8 cellular contexts compared by ENCODE assay signal in genomic region chr5:124741711-124742496, GRCh38. TPM values are rescaled to one million over a fixed set of nuclear protein-coding genes. Genes with fewer than 3 reads are reported as not detected.
A peak's percentile ranks its signal among the peaks of the same experiment; 100 is the strongest.
DNase-seq lines count a peak whose midpoint lies in the region; ATAC-seq, FAIRE-seq and TF ChIP-seq lines count a peak whose summit lies in the region.

No MANE protein-coding gene starts in this region.

- H3K27ac ChIP-seq in endothelial cell of umbilical vein (ENCODE audit: insufficient read depth, low read depth, low read length) = no peak overlapping the region

- H3K79me2 ChIP-seq in endothelial cell of umbilical vein (ENCODE audit: control insufficient read depth, insufficient read depth, low read length) = peaks cover 57% of the 10 kb centered on the region

- peak overlapping the region; percentile 99 for H3K4me2 ChIP-seq in endothelial cell of umbilical vein (ENCODE audit: insufficient read depth, low read length)

- H3K36me3 ChIP-seq in endothelial cell of umbilical vein (ENCODE audit: control insufficient read depth in 2 of 2, extremely low read depth in 1 of 2, insufficient read depth in 2 of 2, low read length in 2 of 2) = no peaks in the 10 kb centered on the region

- no peaks in the 10 kb centered on the region for H3K27me3 ChIP-seq in endothelial cell of umbilical vein (ENCODE audit: control insufficient read depth in 2 of 2, insufficient read depth in 2 of 2, low read length in 2 of 2)

- POLR2A ChIA-PET in endothelial cell of umbilical vein (lab: Charles Lee) = no interaction called here
- POLR2A ChIA-PET in activated CD4-positive, alpha-beta memory T cell treated with anti-CD3 and anti-CD28 coated beads, Interleukin-2, amount 10 ng/mL, durations not matched to agents 7 days and 5 days (lab: Charles Lee) = no interaction called here

- no peaks in the 10 kb centered on the region for H3K9me3 Mint-ChIP-seq in activated CD4-positive, alpha-beta memory T cell treated with anti-CD3 and anti-CD28 coated beads, Interleukin-2, amount 10 ng/mL, durations not matched to agents 7 days and 5 days

- peak overlapping the region in 1 of 3 experiments; percentile 99 for H3K4me3 ChIP-seq in endothelial cell of umbilical vein (replicated peaks in 1 of 3; ENCODE audit: insufficient read depth in 1 of 3, low read depth in 1 of 3, low read length in 3 of 3)

- FAIRE-seq in G401.6 (lab: Jason Lieb, UNC) (peak; percentile 99), endothelial cell of umbilical vein (lab: Jason Lieb, UNC) (peak; percentile 75)

- no peaks in the 10 kb centered on the region for H3K9me1 ChIP-seq in endothelial cell of umbilical vein (replicated peaks; ENCODE audit: control insufficient read depth, extremely low read depth, insufficient read depth, low read length)

- H2AFZ ChIP-seq in endothelial cell of umbilical vein (ENCODE audit: low read depth, low read length) = no peak overlapping the region

- no peak overlapping the region for H3K27ac Mint-ChIP-seq in activated CD4-positive, alpha-beta memory T cell treated with anti-CD3 and anti-CD28 coated beads, Interleukin-2, amount 10 ng/mL, durations not matched to agents 7 days and 5 days

- H4K20me1 ChIP-seq in endothelial cell of umbilical vein (replicated peaks; ENCODE audit: control insufficient read depth, extremely low read depth, insufficient read depth, low read length) = peaks cover 5% of the 10 kb centered on the region

- no peak for TF ChIP-seq POLR2A in endothelial cell of umbilical vein (IDR thresholded peaks at IDR 0.05; ENCODE audit: low read depth, low read length)

- H3K4me1 Mint-ChIP-seq in activated CD4-positive, alpha-beta memory T cell treated with anti-CD3 and anti-CD28 coated beads, Interleukin-2, amount 10 ng/mL, durations not matched to agents 7 days and 5 days = no peaks in the 10 kb centered on the region

- H3K9ac ChIP-seq in endothelial cell of umbilical vein (replicated peaks; ENCODE audit: extremely low read depth, insufficient read depth, low read length) = no peak overlapping the region

- DNase-seq in NCI-H748 (lab: John Stamatoyannopoulos, UW; ENCODE audit: unreplicated experiment) = peak; percentile 81
- DNase-seq in endothelial cell of umbilical vein (ENCODE audit: low read depth, low spot score) = peak; percentile 64
- DNase-seq in non-pigmented ciliary epithelial cell (ENCODE audit: low read depth) = peak; percentile 91
- no peak for DNase-seq in activated CD4-positive, alpha-beta memory T cell treated with anti-CD3 and anti-CD28 coated beads, Interleukin-2, amount 10 ng/mL, durations not matched to agents 7 days and 5 days
- DNase-seq in NCI-H1436 (lab: John Stamatoyannopoulos, UW) = no peak

- peaks cover 19% of the 10 kb centered on the region for H3K27me3 Mint-ChIP-seq in activated CD4-positive, alpha-beta memory T cell treated with anti-CD3 and anti-CD28 coated beads, Interleukin-2, amount 10 ng/mL, durations not matched to agents 7 days and 5 days

- no peak for TF ChIP-seq CTCF in endothelial cell of umbilical vein (IDR thresholded peaks at IDR 0.05; ENCODE audit: extremely low read depth in 1 of 2, insufficient read depth in 1 of 2, low read depth in 1 of 2, low read length in 2 of 2)

- no peaks in the 10 kb centered on the region for H3K9me3 ChIP-seq in endothelial cell of umbilical vein (replicated peaks; ENCODE audit: control insufficient read depth, insufficient read depth, low read length)

- H3K36me3 Mint-ChIP-seq in activated CD4-positive, alpha-beta memory T cell treated with anti-CD3 and anti-CD28 coated beads, Interleukin-2, amount 10 ng/mL, durations not matched to agents 7 days and 5 days (ENCODE audit: low read depth) = no peaks in the 10 kb centered on the region

- ATAC-seq in HG03095 (IDR thresholded peaks at IDR 0.05; ENCODE audit: unreplicated experiment) = no peak
- ATAC-seq in GM19397 (IDR thresholded peaks at IDR 0.05; ENCODE audit: unreplicated experiment) = no peak

- no peak overlapping the region for H3K4me3 Mint-ChIP-seq in activated CD4-positive, alpha-beta memory T cell treated with anti-CD3 and anti-CD28 coated beads, Interleukin-2, amount 10 ng/mL, durations not matched to agents 7 days and 5 days

- peaks cover 33% of the 10 kb centered on the region for H3K4me1 ChIP-seq in endothelial cell of umbilical vein (ENCODE audit: control insufficient read depth, extremely low read depth, insufficient read depth, low read length)

- BruUV-seq in endothelial cell of umbilical vein (replicated peaks; lab: Mats Ljungman, UMichigan) = no TSS peak

- CTCF ChIA-PET in endothelial cell of umbilical vein (lab: Charles Lee) = interaction anchor here (1.2 kb wide), 1 partner anchor 161 kb away, joined by 3 read pairs; no protein-coding TSS in a partner anchor
- CTCF ChIA-PET in activated CD4-positive, alpha-beta memory T cell treated with anti-CD3 and anti-CD28 coated beads, Interleukin-2, amount 10 ng/mL, durations not matched to agents 7 days and 5 days (lab: Charles Lee) = no interaction called here

- intact Hi-C loops in endothelial cell of umbilical vein (cut with micrococcal nuclease) = loop anchor here (1.0 to 10.0 kb wide), 2 partner anchors 81 to 927 kb away; no protein-coding TSS in a partner anchor

- dilution Hi-C loops in endothelial cell of umbilical vein (cut with MboI; ENCODE audit: extremely low pct_ligation_motif_present, low sequenced_read_pairs) = no loop called here

TF ChIP-seq in endothelial cell of umbilical vein, 7 proteins besides CTCF, POLR2A, EP300 and RAD21:
- peak; percentile 69 for TF ChIP-seq GATA2 (IDR thresholded peaks at IDR 0.05; ENCODE audit: insufficient read depth, insufficient read length, low read depth, low read length)
- no peak for TF ChIP-seq JUN (IDR thresholded peaks at IDR 0.05; ENCODE audit: borderline replicate concordance, insufficient read depth, insufficient read length, low read depth)

RNA-seq across cellular contexts. Expression of gene ZNF608, which starts 4.5 kb away (rescaled TPM):
- 29.8 and 33.6 TPM in 2 replicates for total RNA-seq in endothelial cell of umbilical vein
- polyA plus RNA-seq in endothelial cell of umbilical vein = 10.6 and 16.2 TPM in 2 replicates
- polyA plus RNA-seq in endothelial cell of umbilical vein (2011; cell fraction: cytosol; rRNA removed) = 14.6 and 15.8 TPM in 2 replicates
- 39.5 and 45.2 TPM in 2 replicates for polyA plus RNA-seq in endothelial cell of umbilical vein (2011; cell fraction: nucleus; rRNA removed)
- polyA plus RNA-seq in endothelial cell of umbilical vein (2012) = 14.6 and 21.7 TPM in 2 replicates
- polyA minus RNA-seq in endothelial cell of umbilical vein = 23.4 and 26.0 TPM in 2 replicates
- polyA minus RNA-seq in endothelial cell of umbilical vein (2011; cell fraction: cytosol; rRNA and poly(A)+ RNA removed) = not detected
- 63.4 and 70.7 TPM in 2 replicates for polyA minus RNA-seq in endothelial cell of umbilical vein (2011; cell fraction: nucleus; rRNA and poly(A)+ RNA removed)
- total RNA-seq in activated CD4-positive, alpha-beta memory T cell treated with anti-CD3 and anti-CD28 coated beads, Interleukin-2, amount 10 ng/mL, durations not matched to agents 7 days and 5 days = not detected

Comparison
In these comparisons a context has a peak if more than half of its experiments do, and no peak if none do; other contexts are left out.
1. DNase-seq: peak in NCI-H748 (single experiment), endothelial cell of umbilical vein (single experiment) and non-pigmented ciliary epithelial cell (single experiment); none in activated CD4-positive, alpha-beta memory T cell treated with anti-CD3 and anti-CD28 coated beads, Interleukin-2, amount 10 ng/mL, durations not matched to agents 7 days and 5 days (single experiment) and NCI-H1436 (single experiment).
2. RNA of gene ZNF608, which starts 4.5 kb away (total RNA-seq): 29.8 to 33.6 TPM in endothelial cell of umbilical vein; not detected in activated CD4-positive, alpha-beta memory T cell treated with anti-CD3 and anti-CD28 coated beads, Interleukin-2, amount 10 ng/mL, durations not matched to agents 7 days and 5 days; every median in the first group is over 10 times any median in the second.